8 cellular contexts compared by ENCODE assay signal in genomic region chr10:94403823-94404228, GRCh38.
DNase-seq lines count a peak whose midpoint lies in the region; ATAC-seq and TF ChIP-seq lines count a peak whose summit lies in the region.

No MANE protein-coding gene starts in this region.

- no peaks in the 10 kb centered on the region for H3K27me3 ChIP-seq in mucosa of stomach (ENCODE audit: control insufficient read depth, insufficient read depth, low read length)

- TF ChIP-seq CTCF in AG04449 (IDR thresholded peaks at IDR 0.05; ENCODE audit: insufficient read depth, low read length, missing control alignments), result no peak

- CTCF ChIA-PET in AG04449 (lab: Yijun Ruan, JAX), result interaction anchor here (1.0 to 3.7 kb wide), 4 partner anchors 10 to 84 kb away, joined by 3 to 15 read pairs (median 4); partner anchors contain the start of gene NOC3L

- POLR2A ChIA-PET in AG04449 (lab: Yijun Ruan, JAX), result interaction anchor here (1.3 kb wide), 1 partner anchor 46 kb away, joined by 4 read pairs; no protein-coding TSS in a partner anchor

- DNase-seq in AG04449 (ENCODE audit: low read depth, low spot score) (no peak), NOMO-1 treated with DMSO at 0.1 percent for 48 hours (lab: John Stamatoyannopoulos, UW; ENCODE audit: unreplicated experiment) (peak; percentile 88), dedifferentiated amniotic fluid mesenchymal stem cell (ENCODE audit: extremely low spot score) (peak; percentile 23), COLO829 (ENCODE audit: low spot score) (no peak), NCI-H526 (lab: John Stamatoyannopoulos, UW) (no peak)

- peak overlapping the region; percentile 81 for H3K4me3 ChIP-seq in AG04449 (ENCODE audit: low read depth, low read length)
- peak overlapping the region; percentile 48 for H3K4me3 ChIP-seq in mucosa of stomach (ENCODE audit: low read length)

- H3K9me3 ChIP-seq in mucosa of stomach (ENCODE audit: control insufficient read depth, low read length), result no peaks in the 10 kb centered on the region

- peak overlapping the region; percentile 73 for H3K9ac ChIP-seq in mucosa of stomach (ENCODE audit: low read length)

- ATAC-seq in GM19035 (IDR thresholded peaks at IDR 0.05; ENCODE audit: unreplicated experiment), result peak; percentile 2
- ATAC-seq in HG03095 (IDR thresholded peaks at IDR 0.05; ENCODE audit: unreplicated experiment), result no peak

- peaks cover 6% of the 10 kb centered on the region for H3K4me1 ChIP-seq in mucosa of stomach (ENCODE audit: control insufficient read depth, insufficient read depth, low read length)

- no peaks in the 10 kb centered on the region for H3K36me3 ChIP-seq in mucosa of stomach (ENCODE audit: control insufficient read depth, insufficient read depth, low read length)

Comparison
In these comparisons a context has a peak if more than half of its experiments do, and no peak if none do; other contexts are left out.
1. DNase-seq: peak in NOMO-1 treated with DMSO at 0.1 percent for 48 hours (single experiment) and dedifferentiated amniotic fluid mesenchymal stem cell (single experiment); none in AG04449 (single experiment), COLO829 (single experiment) and NCI-H526 (0 of 2).